Comparison of ENCODE assay signal across 9 cellular contexts in genomic region chr2:84078466-84078865, GRCh38.
"Had no signal": no experiment of that assay in that cellular context is flagged by ENCODE, and none has a peak within 500 bp of the region (broad histone marks: within the 10 kb centered on the region; RNA-seq: fewer than 3 reads in every experiment).

No MANE protein-coding gene starts in this region.

- H3K27ac ChIP-seq: GM23248 had no signal

- H3K4me3 ChIP-seq: GM23248, HAP-1, K562 had no signal

- H3K9me3 Mint-ChIP-seq: HFFc6 had no signal

- DNase-seq: GM23248, GOT3, H7, HFFc6, IMR-90, KG1 had no signal

- ATAC-seq: HCT116, K562 had no signal

- H3K27ac Mint-ChIP-seq: HFFc6 had no signal

- H3K36me3 ChIP-seq: HAP-1 had no signal

- H3K9me3 ChIP-seq: HAP-1 had no signal

- H3K4me1 ChIP-seq: HAP-1 had no signal

- H2AFZ ChIP-seq: GM23248 had no signal

- H3K9ac ChIP-seq: GM23248 had no signal

- H3K4me3 Mint-ChIP-seq: HFFc6 had no signal
